In the genomic region with DNA sequence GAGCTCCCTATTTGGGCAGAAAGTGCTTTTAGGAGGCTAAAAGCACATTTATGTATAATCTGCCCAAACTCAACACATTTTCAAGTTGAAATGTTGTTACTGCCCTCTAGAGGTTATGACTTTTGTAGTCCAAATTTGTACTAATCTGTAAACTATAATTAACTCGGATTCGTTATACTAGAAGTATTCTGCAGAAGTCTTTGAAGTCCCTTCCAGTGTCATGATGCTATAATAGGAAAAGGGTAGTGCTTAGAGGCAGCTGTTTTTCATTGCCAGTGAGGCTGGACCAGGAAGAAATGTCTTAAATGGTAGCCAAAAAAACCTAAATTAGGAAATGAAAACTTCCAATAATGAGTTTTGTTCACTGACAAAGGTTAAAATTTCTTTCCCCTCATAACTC, we compare ENCODE assay signal across 9 cellular contexts. TPM values are rescaled to one million over a fixed set of nuclear protein-coding genes. Genes with fewer than 3 reads are reported as not detected.
DNase-seq lines count a peak whose midpoint lies in the region; ATAC-seq and TF ChIP-seq lines count a peak whose summit lies in the region.
"Had no signal": no experiment of that assay in that cellular context is flagged by ENCODE, and none has a peak within 500 bp of the region (broad histone marks: within the 10 kb centered on the region; RNA-seq: fewer than 3 reads in every experiment).

No MANE protein-coding gene starts in this region.

- dilution Hi-C loops in mammary epithelial cell (cut with HindIII; ENCODE audit: low sequenced_read_pairs), result no loop called here

- H3K9ac ChIP-seq in mammary epithelial cell (ENCODE audit: insufficient read depth, low read length), result no peak overlapping the region

- intact Hi-C loops in mammary epithelial cell (cut with micrococcal nuclease), result loop anchor here (1.0 to 5.0 kb wide), 3 partner anchors 71 to 444 kb away; a partner anchor contains a TSS

- DNase-seq in BJ (ENCODE audit: low read depth) (no peak), mammary epithelial cell (peak; percentile 5), memory B cell (ENCODE audit: low spot score in 2 of 2) (no peak)
- DNase-seq in stimulated activated effector memory CD8-positive, alpha-beta T cell treated with anti-CD3 and anti-CD28 coated beads, Interleukin-12 subunit alpha, Interleukin-12 subunit beta, amount 100 ng/mL, for 72 hours (ENCODE audit: low spot score in 2 of 2), result no peak
- no peak for DNase-seq in effector CD4-positive, alpha-beta T cell

- H3K27ac ChIP-seq in mammary epithelial cell (ENCODE audit: insufficient read depth, low read depth, low read length), result no peak overlapping the region
- H3K27ac ChIP-seq: SJCRH30 had no signal

- no peaks in the 10 kb centered on the region for H3K4me1 Mint-ChIP-seq in memory B cell
- H3K4me1 Mint-ChIP-seq in stimulated activated effector memory CD8-positive, alpha-beta T cell treated with anti-CD3 and anti-CD28 coated beads, Interleukin-12 subunit alpha, Interleukin-12 subunit beta, amount 100 ng/mL, for 72 hours, result peaks cover 16% of the 10 kb centered on the region

- no peaks in the 10 kb centered on the region for H4K20me1 ChIP-seq in mammary epithelial cell (ENCODE audit: insufficient read depth, low read length)

- POLR2A ChIA-PET in BJ (lab: Charles Lee), result no interaction called here

- no peak overlapping the region for H3K4me2 ChIP-seq in mammary epithelial cell (ENCODE audit: insufficient read depth, low read depth, low read length)

- 23% methylated on average over 2 of the region's 2 CpGs for WGBS in mammary epithelial cell (ENCODE audit: low coverage, missing lambda C conversion rate)

- H3K9me3 Mint-ChIP-seq in memory B cell, result no peaks in the 10 kb centered on the region
- H3K9me3 Mint-ChIP-seq in stimulated activated effector memory CD8-positive, alpha-beta T cell treated with anti-CD3 and anti-CD28 coated beads, Interleukin-12 subunit alpha, Interleukin-12 subunit beta, amount 100 ng/mL, for 72 hours, result no peaks in the 10 kb centered on the region

- ATAC-seq in memory B cell (ENCODE audit: low read depth) (no peak), GM21515 (IDR thresholded peaks at IDR 0.05; ENCODE audit: unreplicated experiment) (no peak), esophagus mucosa (no peak)
- no peak for ATAC-seq in stimulated activated effector memory CD8-positive, alpha-beta T cell treated with anti-CD3 and anti-CD28 coated beads, Interleukin-12 subunit alpha, Interleukin-12 subunit beta, amount 100 ng/mL, for 72 hours

- no peaks in the 10 kb centered on the region for H3K27me3 ChIP-seq in BJ (ENCODE audit: control insufficient read depth, insufficient read depth, low read length)
- H3K27me3 ChIP-seq in mammary epithelial cell (ENCODE audit: insufficient read depth, low read length), result no peaks in the 10 kb centered on the region
- H3K27me3 ChIP-seq: SJCRH30 had no signal

- H2AFZ ChIP-seq in mammary epithelial cell (ENCODE audit: low read depth, low read length), result no peak overlapping the region

- H3K36me3 Mint-ChIP-seq in memory B cell, result peaks cover 55% of the 10 kb centered on the region
- H3K36me3 Mint-ChIP-seq in stimulated activated effector memory CD8-positive, alpha-beta T cell treated with anti-CD3 and anti-CD28 coated beads, Interleukin-12 subunit alpha, Interleukin-12 subunit beta, amount 100 ng/mL, for 72 hours, result peaks cover 59% of the 10 kb centered on the region

- BruUV-seq in mammary epithelial cell (replicated peaks; lab: Mats Ljungman, UMichigan), result no TSS peak

- CTCF ChIA-PET in BJ (lab: Yijun Ruan, JAX), result interaction anchor here (0.7 to 4.7 kb wide), 30 partner anchors 8 to 448 kb away, joined by 3 to 27 read pairs (median 4); a partner anchor contains a TSS
- CTCF ChIA-PET in mammary epithelial cell (lab: Charles Lee; ENCODE audit: low non-redundant PET), result no interaction called here

- H3K4me3 ChIP-seq in BJ (ENCODE audit: low read depth, low read length) (no peak overlapping the region), mammary epithelial cell (replicated peaks in 1 of 3; ENCODE audit: insufficient read depth in 1 of 3, low read depth in 2 of 3, low read length in 3 of 3) (no peak overlapping the region)
- H3K4me3 ChIP-seq: SJCRH30 had no signal

- no peaks in the 10 kb centered on the region for H3K4me1 ChIP-seq in mammary epithelial cell (ENCODE audit: insufficient read depth, low read length)

- in situ Hi-C loops in mammary epithelial cell (cut with MboI; ENCODE audit: low sequenced_read_pairs in 2 of 2), result no loop called here

- no peaks in the 10 kb centered on the region for H3K79me2 ChIP-seq in mammary epithelial cell (ENCODE audit: insufficient read depth, low read length)

- TF ChIP-seq CTCF in BJ (IDR thresholded peaks at IDR 0.05; ENCODE audit: insufficient read depth, low read depth, low read length), result peak; percentile 41
- peak; percentile 56; the same call in 1 of the 2 replicates for TF ChIP-seq CTCF in LNCAP (IDR thresholded peaks at IDR 0.05)
- TF ChIP-seq CTCF in mammary epithelial cell (conservative IDR thresholded peaks at IDR 0.05 in 1 of 2, IDR thresholded peaks at IDR 0.05 in 1 of 2; ENCODE audit: extremely low read depth in 1 of 2, insufficient read depth in 1 of 2, low read depth in 1 of 2, low read length in 2 of 2), result peak; percentile 26 to 39

- H3K9me3 ChIP-seq in mammary epithelial cell (replicated peaks; ENCODE audit: insufficient read depth, low read length), result no peaks in the 10 kb centered on the region
- H3K9me3 ChIP-seq: SJCRH30 had no signal

- H3K27ac Mint-ChIP-seq in memory B cell, result peak overlapping the region; percentile 24
- H3K27ac Mint-ChIP-seq in stimulated activated effector memory CD8-positive, alpha-beta T cell treated with anti-CD3 and anti-CD28 coated beads, Interleukin-12 subunit alpha, Interleukin-12 subunit beta, amount 100 ng/mL, for 72 hours, result no peak overlapping the region

- H3K4me3 Mint-ChIP-seq in memory B cell, result no peak overlapping the region
- H3K4me3 Mint-ChIP-seq in stimulated activated effector memory CD8-positive, alpha-beta T cell treated with anti-CD3 and anti-CD28 coated beads, Interleukin-12 subunit alpha, Interleukin-12 subunit beta, amount 100 ng/mL, for 72 hours, result no peak overlapping the region

- H3K27me3 Mint-ChIP-seq in memory B cell, result no peaks in the 10 kb centered on the region

- H3K36me3 ChIP-seq in BJ (ENCODE audit: control insufficient read depth, insufficient read depth, low read length) (peaks cover 25% of the 10 kb centered on the region), mammary epithelial cell (ENCODE audit: insufficient read depth, low read length) (peaks cover 6% of the 10 kb centered on the region)

RNA-seq across cellular contexts. Expression of a gene that starts 44.8 kb away (rescaled TPM):
- polyA plus RNA-seq in BJ (2011; rRNA removed) (0.27 and 0.52 TPM in 2 replicates), mammary epithelial cell (0.02 TPM)
- 0.28 and 0.31 TPM in 2 replicates for polyA minus RNA-seq in BJ (2011; rRNA and poly(A)+ RNA removed)
- total RNA-seq in mammary epithelial cell (not detected), esophagus mucosa (0.12 TPM)
- polyA minus RNA-seq in mammary epithelial cell, result not detected
